Comparison of ENCODE assay signal across 8 cellular contexts in genomic region chr2:159798376-159798724, GRCh38. TPM values are rescaled to one million over a fixed set of nuclear protein-coding genes. Genes with fewer than 3 reads are reported as not detected.
DNase-seq lines count a peak whose midpoint lies in the region; ATAC-seq, FAIRE-seq and TF ChIP-seq lines count a peak whose summit lies in the region.

No MANE protein-coding gene starts in this region.

- H3K4me3 ChIP-seq in NB4 (ENCODE audit: low read depth, low read length) (peak overlapping the region; percentile 50), neuronal stem cell (ENCODE audit: low read length in 2 of 2) (no peak overlapping the region)
- peak overlapping the region; percentile 48 for H3K4me3 ChIP-seq in effector memory CD4-positive, alpha-beta T cell (ENCODE audit: insufficient read depth, low read depth, low read length, poor library complexity, severe bottlenecking)

- no peak overlapping the region for H3K27ac ChIP-seq in effector memory CD4-positive, alpha-beta T cell (ENCODE audit: insufficient read depth, low read length, poor library complexity, severe bottlenecking)
- no peak overlapping the region for H3K27ac ChIP-seq in neuronal stem cell (replicated peaks; ENCODE audit: low read length)

- H3K9me3 ChIP-seq in effector memory CD4-positive, alpha-beta T cell (ENCODE audit: control insufficient read depth, low read length), result no peaks in the 10 kb centered on the region
- H3K9me3 ChIP-seq in neuronal stem cell (replicated peaks in 1 of 2; ENCODE audit: control insufficient read depth in 2 of 2, insufficient read depth in 1 of 2, low read depth in 1 of 2, low read length in 2 of 2), result no peaks in the 10 kb centered on the region

- ATAC-seq in GM18907 (IDR thresholded peaks at IDR 0.05; ENCODE audit: unreplicated experiment), result no peak

- H2BK12ac ChIP-seq in neuronal stem cell (ENCODE audit: low read length), result no peak overlapping the region

- H2BK120ac ChIP-seq in neuronal stem cell (ENCODE audit: low read depth, low read length), result no peak overlapping the region

- in situ Hi-C loops in G401 (cut with HindIII; ENCODE audit: low sequenced_read_pairs), result no loop called here

- H3K23ac ChIP-seq in neuronal stem cell (ENCODE audit: low read depth, low read length, poor library complexity), result no peak overlapping the region

- peak overlapping the region; percentile 72 for H3K4me2 ChIP-seq in neuronal stem cell (ENCODE audit: insufficient read depth, low read length, poor library complexity, severe bottlenecking)

- H3K79me1 ChIP-seq in neuronal stem cell (ENCODE audit: low read depth, low read length), result no peaks in the 10 kb centered on the region

- H4K8ac ChIP-seq in neuronal stem cell (ENCODE audit: low read depth, low read length), result no peak overlapping the region

- no peak overlapping the region for H2BK5ac ChIP-seq in neuronal stem cell (ENCODE audit: low read length)

- TF ChIP-seq POLR2A in NB4 (IDR thresholded peaks at IDR 0.05; ENCODE audit: extremely low read depth, insufficient read length), result no peak

- no peak overlapping the region for H3K4ac ChIP-seq in neuronal stem cell (ENCODE audit: low read length)

- peak; percentile 32 for FAIRE-seq in D721Med (lab: Jason Lieb, UNC)

- TF ChIP-seq CTCF in D721Med (IDR thresholded peaks at IDR 0.05; ENCODE audit: insufficient read depth, missing control alignments) (no peak), NB4 (IDR thresholded peaks at IDR 0.05; ENCODE audit: low read depth, low read length) (no peak)

- WGBS in neuronal stem cell (ENCODE audit: extremely low coverage in 2 of 2, insufficient read length in 2 of 2, insufficient replicate concordance in 1 of 2), 2 donors, result no CpG with 5 or more reads among the region's 9 CpGs

- no peaks in the 10 kb centered on the region for H3K36me3 ChIP-seq in effector memory CD4-positive, alpha-beta T cell (ENCODE audit: control insufficient read depth, insufficient read depth, low read length)
- no peaks in the 10 kb centered on the region for H3K36me3 ChIP-seq in neuronal stem cell (replicated peaks in 1 of 2; ENCODE audit: control insufficient read depth in 2 of 2, insufficient read depth in 2 of 2, low read length in 2 of 2)

- H3K14ac ChIP-seq in neuronal stem cell (ENCODE audit: low read length), result no peak overlapping the region

- peak overlapping the region; percentile 84 for H2AFZ ChIP-seq in neuronal stem cell (ENCODE audit: low read length)

- no peak overlapping the region for H2AK5ac ChIP-seq in neuronal stem cell (ENCODE audit: low read depth, low read length)

- DNase-seq in D721Med (ENCODE audit: insufficient read length, low spot score) (peak; percentile 42), NB4 (ENCODE audit: low read depth) (peak; percentile 21), neuronal stem cell (ENCODE audit: low spot score) (no peak), G401 (ENCODE audit: low spot score) (no peak), RKO (ENCODE audit: low spot score) (no peak), AML-193 (lab: John Stamatoyannopoulos, UW) (no peak)
- no peak for DNase-seq in effector memory CD4-positive, alpha-beta T cell

- H2BK15ac ChIP-seq in neuronal stem cell (ENCODE audit: low read length), result no peak overlapping the region

- peaks cover 7% of the 10 kb centered on the region for H3K4me1 ChIP-seq in effector memory CD4-positive, alpha-beta T cell (ENCODE audit: control insufficient read depth, insufficient read depth, low read length, poor library complexity, severe bottlenecking)
- H3K4me1 ChIP-seq in neuronal stem cell (ENCODE audit: control insufficient read depth in 2 of 2, insufficient read depth in 1 of 2, low read depth in 1 of 2, low read length in 2 of 2), result no peaks in the 10 kb centered on the region

- no peaks in the 10 kb centered on the region for H3K27me3 ChIP-seq in effector memory CD4-positive, alpha-beta T cell (replicated peaks; ENCODE audit: control insufficient read depth, insufficient read depth, low read length, poor library complexity, severe bottlenecking)
- H3K27me3 ChIP-seq in neuronal stem cell (ENCODE audit: control insufficient read depth in 3 of 3, insufficient read depth in 3 of 3, low read depth in 1 of 3, low read length in 3 of 3), result peaks cover 6 to 35% (median 26%) of the 10 kb centered on the region in 3 experiments

- H4K91ac ChIP-seq in neuronal stem cell (ENCODE audit: low read depth, low read length, poor library complexity), result no peak overlapping the region

- no peak overlapping the region for H3K18ac ChIP-seq in neuronal stem cell (ENCODE audit: low read length)

- H3K9ac ChIP-seq in neuronal stem cell (ENCODE audit: low read depth, low read length, poor library complexity), result no peak overlapping the region

RNA-seq across cellular contexts. Expression of gene CD302, which starts 0.3 kb away (rescaled TPM):
- polyA plus RNA-seq in neuronal stem cell (2013, experiment 1 of 2), result 0.79 TPM
- 0.96 TPM for polyA plus RNA-seq in neuronal stem cell (2013, experiment 2 of 2)
- total RNA-seq in G401 (2014; rRNA removed; shearing (Covaris generic)), result not detected in 2 replicates

Comparison
In these comparisons a context has a peak if more than half of its experiments do, and no peak if none do; other contexts are left out.
1. DNase-seq: peak in D721Med (single experiment) and NB4 (single experiment); none in effector memory CD4-positive, alpha-beta T cell (0 of 3), neuronal stem cell (single experiment), G401 (single experiment), RKO (single experiment) and AML-193 (0 of 2).
2. H3K4me3 ChIP-seq: peak in NB4 (single experiment) and effector memory CD4-positive, alpha-beta T cell (single experiment); none in neuronal stem cell (0 of 2).